In genomic region chr4:145886871-145887240, GRCh38 we compare ENCODE assay signal across 15 cellular contexts. TPM values are rescaled to one million over a fixed set of nuclear protein-coding genes. Genes with fewer than 3 reads are reported as not detected.
DNase-seq lines count a peak whose midpoint lies in the region; ATAC-seq and TF ChIP-seq lines count a peak whose summit lies in the region.
"Had no signal": no experiment of that assay in that cellular context is flagged by ENCODE, and none has a peak within 500 bp of the region (broad histone marks: within the 10 kb centered on the region; RNA-seq: fewer than 3 reads in every experiment).

No MANE protein-coding gene starts in this region.

- peak; percentile 63 for ATAC-seq in memory B cell (ENCODE audit: low read depth)
- ATAC-seq: stimulated activated naive CD8-positive, alpha-beta T cell treated with anti-CD3 and anti-CD28 coated beads, Interleukin-15, amount 100 ng/mL, for 72 hours had no signal

- H3K4me3 ChIP-seq in MG63 (no peak overlapping the region), ascending aorta (no peak overlapping the region), thyroid gland (replicated peaks in 1 of 3) (no peak overlapping the region), Caco-2 (ENCODE audit: low read depth, low read length) (no peak overlapping the region)
- H3K4me3 ChIP-seq: right lobe of liver had no signal

- H3K9me3 ChIP-seq in MG63, result no peaks in the 10 kb centered on the region
- no peaks in the 10 kb centered on the region for H3K9me3 ChIP-seq in ascending aorta
- H3K9me3 ChIP-seq in thyroid gland, result no peaks in the 10 kb centered on the region
- no peaks in the 10 kb centered on the region for H3K9me3 ChIP-seq in Caco-2
- H3K9me3 ChIP-seq: right lobe of liver had no signal

- peak overlapping the region; percentile 78 to 81 for H3K27ac ChIP-seq in ascending aorta
- H3K27ac ChIP-seq in thyroid gland, result peak overlapping the region in 2 of 3 donors; percentile 32 to 39
- H3K27ac ChIP-seq: foreskin keratinocyte, right lobe of liver had no signal

- no TSS peak for BruUV-seq in Caco-2 (replicated peaks; lab: Mats Ljungman, UMichigan)

- no peaks in the 10 kb centered on the region for H3K36me3 ChIP-seq in MG63
- no peaks in the 10 kb centered on the region for H3K36me3 ChIP-seq in ascending aorta
- peaks cover 0 to 5% of the 10 kb centered on the region in 2 donors for H3K36me3 ChIP-seq in thyroid gland
- H3K36me3 ChIP-seq in Caco-2 (ENCODE audit: control insufficient read depth, insufficient read depth, low read length), result no peaks in the 10 kb centered on the region
- H3K36me3 ChIP-seq: right lobe of liver had no signal

- peak; percentile 24 for DNase-seq in MG63
- no peak for DNase-seq in ascending aorta (ENCODE audit: low spot score in 2 of 2)
- DNase-seq in memory B cell (ENCODE audit: low spot score in 2 of 2), result no peak
- DNase-seq in thyroid gland, result peak in 1 of 2 donors; percentile 12
- DNase-seq in middle frontal gyrus (ENCODE audit: extremely low spot score, low spot score), result no peak
- no peak for DNase-seq in ecto neural progenitor cell (ENCODE audit: low spot score)
- DNase-seq in Caco-2, result no peak
- DNase-seq: activated CD4-positive, alpha-beta T cell treated with anti-CD3 and anti-CD28 coated beads, Interleukin-2, amount 50 U/mL, for 1 hour; effector memory CD4-positive, alpha-beta T cell; NCI-H1694 treated with DMSO at 0.1 percent for 48 hours; NCI-H526; right lobe of liver; stimulated activated naive CD8-positive, alpha-beta T cell treated with anti-CD3 and anti-CD28 coated beads, Interleukin-15, amount 100 ng/mL, for 72 hours had no signal

- intact Hi-C loops in ascending aorta (cut with DNase I), result loop anchor here (2.0 to 10.0 kb wide), 4 partner anchors 45 to 402 kb away; partner anchors contain the start of gene SMAD1
- intact Hi-C loops in thyroid gland (cut with DNase I), result loop anchor here (10.0 kb wide), 1 partner anchor 48 kb away; the partner anchor contains the start of gene ZNF827
- intact Hi-C loops in Caco-2 (cut with micrococcal nuclease; ENCODE audit: unreplicated experiment), result no loop called here

- peaks cover 18% of the 10 kb centered on the region for H3K36me3 Mint-ChIP-seq in memory B cell
- no peaks in the 10 kb centered on the region for H3K36me3 Mint-ChIP-seq in Caco-2 (ENCODE audit: insufficient read depth, unreplicated experiment)

- H3K27ac Mint-ChIP-seq in memory B cell (no peak overlapping the region), Caco-2 (ENCODE audit: unreplicated experiment) (no peak overlapping the region)

- POLR2A ChIA-PET in Caco-2 (lab: Charles Lee), result no interaction called here

- H3K4me3 Mint-ChIP-seq in memory B cell, result no peak overlapping the region
- H3K4me3 Mint-ChIP-seq in Caco-2 (ENCODE audit: unreplicated experiment), result no peak overlapping the region
- H3K4me3 Mint-ChIP-seq: stimulated activated naive CD8-positive, alpha-beta T cell treated with anti-CD3 and anti-CD28 coated beads, Interleukin-15, amount 100 ng/mL, for 72 hours had no signal

- TF ChIP-seq CTCF in ascending aorta (IDR thresholded peaks at IDR 0.05) (no peak), thyroid gland (IDR thresholded peaks at IDR 0.05) (no peak), Caco-2 (IDR thresholded peaks at IDR 0.05; ENCODE audit: insufficient read depth in 1 of 2, low read depth in 1 of 2, low read length in 1 of 2, severe bottlenecking in 1 of 2, unreplicated experiment in 1 of 2) (no peak)

- H3K27me3 ChIP-seq in MG63 (no peaks in the 10 kb centered on the region), ascending aorta (no peaks in the 10 kb centered on the region), thyroid gland (no peaks in the 10 kb centered on the region), Caco-2 (replicated peaks; ENCODE audit: control insufficient read depth, insufficient read depth, low read length) (no peaks in the 10 kb centered on the region)
- H3K27me3 ChIP-seq: foreskin keratinocyte, right lobe of liver had no signal

- no peaks in the 10 kb centered on the region for H3K27me3 Mint-ChIP-seq in memory B cell
- H3K27me3 Mint-ChIP-seq in Caco-2 (ENCODE audit: insufficient read depth, unreplicated experiment), result no peaks in the 10 kb centered on the region
- H3K27me3 Mint-ChIP-seq: IgD-negative memory B cell; stimulated activated naive CD8-positive, alpha-beta T cell treated with anti-CD3 and anti-CD28 coated beads, Interleukin-15, amount 100 ng/mL, for 72 hours had no signal

- H3K9me3 Mint-ChIP-seq in memory B cell (no peaks in the 10 kb centered on the region), Caco-2 (ENCODE audit: unreplicated experiment) (no peaks in the 10 kb centered on the region)
- H3K9me3 Mint-ChIP-seq: IgD-negative memory B cell; stimulated activated naive CD8-positive, alpha-beta T cell treated with anti-CD3 and anti-CD28 coated beads, Interleukin-15, amount 100 ng/mL, for 72 hours had no signal

- no peak for TF ChIP-seq POLR2A in thyroid gland (IDR thresholded peaks at IDR 0.05)

- peaks cover 5 to 21% of the 10 kb centered on the region in 2 donors for H3K4me1 ChIP-seq in ascending aorta
- peaks cover 22 to 47% of the 10 kb centered on the region in 2 donors for H3K4me1 ChIP-seq in thyroid gland
- H3K4me1 ChIP-seq in Caco-2, result no peaks in the 10 kb centered on the region
- H3K4me1 ChIP-seq: right lobe of liver had no signal

- peaks cover 27% of the 10 kb centered on the region for H3K4me1 Mint-ChIP-seq in memory B cell
- H3K4me1 Mint-ChIP-seq in Caco-2 (ENCODE audit: low read depth, unreplicated experiment), result no peaks in the 10 kb centered on the region

- CTCF ChIA-PET in Caco-2 (lab: Charles Lee), result no interaction called here

RNA-seq across cellular contexts. Expression of gene ZNF827, which starts 51.8 kb away (rescaled TPM):
- 0.86 and 2.1 TPM in 2 replicates for total RNA-seq in MG63 (2014; rRNA removed; shearing (Covaris generic); ENCODE audit: low replicate concordance)
- total RNA-seq in ascending aorta, result 19.5 TPM
- total RNA-seq in thyroid gland, result 10 to 100 TPM; 23.9 to 52.3 (median 29.3) TPM
- 4.4 and 5.3 TPM in 2 replicates for total RNA-seq in Caco-2 (2022)
